In the genomic region with DNA sequence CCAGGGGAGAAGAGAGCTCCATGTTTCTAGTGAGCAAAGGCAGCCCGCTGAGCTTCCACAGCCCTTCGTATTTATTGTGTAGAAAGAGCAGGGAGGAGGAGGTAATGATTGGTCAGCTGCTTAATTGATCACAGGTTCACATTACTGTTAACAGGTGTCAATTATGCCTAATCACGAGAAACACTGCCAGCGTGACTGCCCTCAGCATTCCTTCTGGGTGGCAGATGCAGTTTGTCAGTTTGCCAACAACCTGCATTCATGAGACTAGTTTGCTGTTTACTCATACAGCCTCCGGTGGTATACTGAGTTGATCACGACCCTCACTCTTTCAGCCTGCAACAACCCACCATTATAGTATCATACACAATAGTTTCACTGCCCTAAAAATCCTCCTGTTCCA, we compare ENCODE assay signal across 11 cellular contexts. TPM values are rescaled to one million over a fixed set of nuclear protein-coding genes. Genes with fewer than 3 reads are reported as not detected.
"Had no signal": no experiment of that assay in that cellular context is flagged by ENCODE, and none has a peak within 500 bp of the region (broad histone marks: within the 10 kb centered on the region; RNA-seq: fewer than 3 reads in every experiment).

No MANE protein-coding gene starts in this region.

RNA-seq across cellular contexts. Expression of a gene that starts 7.5 kb away (rescaled TPM):
- total RNA-seq: HepG2, HT1080, IMR-90, M059J, NCI-H460, Right ventricle myocardium superior, RPMI7951, SJSA1 had no signal
- polyA plus RNA-seq: IMR-90, SK-N-SH had no signal

RNA-seq across cellular contexts. Expression of a gene that starts 19.6 kb away (rescaled TPM):
- total RNA-seq: HepG2, HT1080, IMR-90, M059J, NCI-H460, Right ventricle myocardium superior, RPMI7951, SJSA1 had no signal
- polyA plus RNA-seq: IMR-90, SK-N-SH had no signal

RNA-seq across cellular contexts. Expression of a gene that starts 27.0 kb away (rescaled TPM):
- total RNA-seq: HepG2, HT1080, IMR-90, M059J, NCI-H460, PC-9, Right ventricle myocardium superior, RPMI7951, SJSA1 had no signal
- polyA plus RNA-seq: IMR-90, SK-N-SH had no signal

RNA-seq across cellular contexts. Expression of a gene that starts 48.6 kb away (rescaled TPM):
- total RNA-seq: HepG2, HT1080, IMR-90, M059J, NCI-H460, Peyer's patch, Right ventricle myocardium superior, RPMI7951, SJSA1 had no signal
- polyA plus RNA-seq: HepG2, IMR-90, SK-N-SH had no signal

RNA-seq across cellular contexts. Expression of a gene that starts 52.4 kb away (rescaled TPM):
- total RNA-seq: HepG2, HT1080, IMR-90, M059J, NCI-H460, PC-9, Peyer's patch, Right ventricle myocardium superior, RPMI7951, SJSA1 had no signal
- polyA plus RNA-seq: HepG2, IMR-90, SK-N-SH had no signal
